In the genomic region with DNA sequence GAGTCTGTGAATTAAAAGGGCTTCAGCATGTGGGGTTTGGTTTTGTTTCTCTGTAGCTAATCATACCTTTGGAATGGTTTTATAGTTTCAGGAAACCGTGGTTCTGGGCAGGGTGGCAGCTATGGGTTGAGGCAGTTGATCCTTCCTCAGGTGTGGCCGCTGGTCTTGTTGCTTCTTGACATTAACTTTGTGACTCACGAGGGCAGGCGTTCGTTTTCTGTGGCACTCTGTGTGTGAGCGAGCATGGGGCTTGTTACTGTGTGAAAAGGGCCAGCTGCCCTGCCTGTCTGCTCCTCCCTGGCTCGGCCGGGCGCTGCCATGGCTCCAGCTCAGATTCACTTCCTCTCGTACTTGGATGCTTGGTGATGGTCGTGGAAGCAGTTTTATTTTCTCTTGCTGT, we compare ENCODE assay signal across 10 cellular contexts. TPM values are rescaled to one million over a fixed set of nuclear protein-coding genes. Genes with fewer than 3 reads are reported as not detected.
DNase-seq lines count a peak whose midpoint lies in the region; ATAC-seq, FAIRE-seq and TF ChIP-seq lines count a peak whose summit lies in the region.
"Had no signal": no experiment of that assay in that cellular context is flagged by ENCODE, and none has a peak within 500 bp of the region (broad histone marks: within the 10 kb centered on the region; RNA-seq: fewer than 3 reads in every experiment).

No MANE protein-coding gene starts in this region.

- H3K4me2 ChIP-seq in HepG2 (ENCODE audit: low read depth, low read length) = no peak overlapping the region

- no peaks in the 10 kb centered on the region for H3K9me3 ChIP-seq in breast epithelium
- no peaks in the 10 kb centered on the region for H3K9me3 ChIP-seq in adipocyte (ENCODE audit: control insufficient read depth, low read length)
- no peaks in the 10 kb centered on the region for H3K9me3 ChIP-seq in HepG2 (ENCODE audit: low read length)

- H3K4me3 Mint-ChIP-seq in MCF 10A (ENCODE audit: unreplicated experiment) = peak overlapping the region; percentile 28

- in situ Hi-C loops in HepG2 (cut with HindIII; ENCODE audit: extremely low pct_ligation_motif_present, low pct_unique_long_range_greater_than_20kb) = no loop called here

- BruUV-seq in MCF 10A (replicated peaks; lab: Mats Ljungman, UMichigan) (no TSS peak), HepG2 (replicated peaks; lab: Mats Ljungman, UMichigan) (no TSS peak)

- H3K27ac ChIP-seq in breast epithelium = no peak overlapping the region
- H3K27ac ChIP-seq in HepG2 (ENCODE audit: extremely low read length, insufficient read depth, low read length) = no peak overlapping the region

- intact Hi-C loops in MCF 10A (cut with micrococcal nuclease) (no loop called here), breast epithelium (cut with DNase I; ENCODE audit: low total_unique reads) (loop anchor here (1.0 kb wide), 1 partner anchor 22 kb away; no protein-coding TSS in a partner anchor), HepG2 (cut with micrococcal nuclease; ENCODE audit: unreplicated experiment) (no loop called here)

- H3K4me1 Mint-ChIP-seq in MCF 10A (ENCODE audit: insufficient read depth, unreplicated experiment) = peaks cover 28% of the 10 kb centered on the region

- CTCF ChIA-PET in MCF 10A (lab: Yijun Ruan, JAX) (interaction anchor here (0.6 to 2.3 kb wide), 7 partner anchors 15 to 204 kb away, joined by 3 to 9 read pairs (median 3); no protein-coding TSS in a partner anchor), HepG2 (lab: Yijun Ruan, JAX; ENCODE audit: low intra/inter-chr PET ratio, low total read pairs) (interaction anchor here (1.0 kb wide), 1 partner anchor 62 kb away, joined by 4 read pairs; no protein-coding TSS in a partner anchor)

- no peaks in the 10 kb centered on the region for H3K27me3 ChIP-seq in breast epithelium
- no peaks in the 10 kb centered on the region for H3K27me3 ChIP-seq in adipocyte (replicated peaks; ENCODE audit: control insufficient read depth, insufficient read depth, low read length)
- no peaks in the 10 kb centered on the region for H3K27me3 ChIP-seq in HepG2 (ENCODE audit: control insufficient read depth in 1 of 2, insufficient read depth in 2 of 2, low read length in 2 of 2)

- no peak overlapping the region for H3K4me3 ChIP-seq in breast epithelium
- H3K4me3 ChIP-seq in adipocyte (ENCODE audit: low read length) = no peak overlapping the region
- no peak overlapping the region for H3K4me3 ChIP-seq in HepG2 (replicated peaks in 1 of 3; ENCODE audit: insufficient read depth in 1 of 3, low read depth in 2 of 3, low read length in 3 of 3)

- no peak for ATAC-seq in HepG2

- DNase-seq in MCF 10A (ENCODE audit: unreplicated experiment) = peak; percentile 56
- no peak for DNase-seq in breast epithelium (ENCODE audit: low spot score in 2 of 2)
- DNase-seq in adipocyte (ENCODE audit: low read depth) = no peak
- DNase-seq in HepG2 (ENCODE audit: low spot score) = no peak
- peak; percentile 80 for DNase-seq in ureter (ENCODE audit: low spot score)
- no peak for DNase-seq in NCI-H128 (lab: John Stamatoyannopoulos, UW; ENCODE audit: unreplicated experiment)
- DNase-seq in islet precursor cell = no peak
- no peak for DNase-seq in activated CD4-positive, alpha-beta T cell treated with anti-CD3 and anti-CD28 coated beads for 1 hour
- DNase-seq: NCI-H1417 treated with DMSO at 0.1 percent for 48 hours had no signal

- 96% methylated on average over 11 of the region's 11 CpGs for WGBS in HepG2 (ENCODE audit: low lambda C conversion rate)

- H3K9ac ChIP-seq in adipocyte (ENCODE audit: low read length) (peak overlapping the region; percentile 42), HepG2 (ENCODE audit: insufficient read depth, low read depth, low read length) (no peak overlapping the region)

- TF ChIP-seq POLR2A in breast epithelium (IDR thresholded peaks at IDR 0.05) = no peak
- TF ChIP-seq POLR2A in HepG2 (IDR thresholded peaks at IDR 0.05; ENCODE audit: insufficient read depth in 1 of 2, low read depth in 2 of 2, low read length in 2 of 2) = no peak

- no peak overlapping the region for H2AFZ ChIP-seq in HepG2 (ENCODE audit: low read length)

- POLR2A ChIA-PET in MCF 10A (lab: Yijun Ruan, JAX) = interaction anchor here (0.6 to 3.1 kb wide), 13 partner anchors 9 to 315 kb away, joined by 3 to 22 read pairs (median 5); partner anchors contain the start of genes TPD52L2 and UCKL1
- POLR2A ChIA-PET in HepG2 (lab: Yijun Ruan, JAX) = no interaction called here

- no peak for FAIRE-seq in HepG2 (lab: Jason Lieb, UNC)

- H3K36me3 ChIP-seq in breast epithelium = no peaks in the 10 kb centered on the region
- H3K36me3 ChIP-seq in adipocyte (ENCODE audit: control insufficient read depth, insufficient read depth, low read length, severe bottlenecking) = no peaks in the 10 kb centered on the region
- peaks cover 3 to 9% of the 10 kb centered on the region in 2 experiments; a peak in 3 of 5 replicates for H3K36me3 ChIP-seq in HepG2 (replicated peaks in 1 of 2; ENCODE audit: control insufficient read depth in 1 of 2, insufficient read depth in 2 of 2, low read length in 2 of 2)

- H3K4me1 ChIP-seq in breast epithelium (no peaks in the 10 kb centered on the region), adipocyte (ENCODE audit: control insufficient read depth, insufficient read depth, low read length) (peaks cover 16% of the 10 kb centered on the region), HepG2 (ENCODE audit: insufficient read depth, low read length) (peaks cover 40% of the 10 kb centered on the region)

- peaks cover 87% of the 10 kb centered on the region for H3K79me2 ChIP-seq in HepG2 (ENCODE audit: insufficient read depth, low read length)

- TF ChIP-seq CTCF in MCF 10A (IDR thresholded peaks at IDR 0.05; ENCODE audit: unreplicated experiment) (no peak), breast epithelium (IDR thresholded peaks at IDR 0.05) (no peak), HepG2 (CRISPR knock-in tag; IDR thresholded peaks at IDR 0.05) (no peak)

- no peaks in the 10 kb centered on the region for H3K9me3 Mint-ChIP-seq in MCF 10A (ENCODE audit: unreplicated experiment)

- peak overlapping the region; percentile 78 for H3K27ac Mint-ChIP-seq in MCF 10A (ENCODE audit: low read depth, unreplicated experiment)

- H4K20me1 ChIP-seq in HepG2 (ENCODE audit: insufficient read depth, low read length) = peaks cover 42% of the 10 kb centered on the region

- TF ChIP-seq EP300 in HepG2 (IDR thresholded peaks at IDR 0.05; ENCODE audit: low read depth in 2 of 2, low read length in 2 of 2) (no peak), HepG2 (CRISPR knock-in tag; IDR thresholded peaks at IDR 0.05; ENCODE audit: borderline replicate concordance) (no peak)

- no peaks in the 10 kb centered on the region for H3K27me3 Mint-ChIP-seq in MCF 10A (ENCODE audit: insufficient read depth, unreplicated experiment)

- peaks cover 12% of the 10 kb centered on the region for H3K36me3 Mint-ChIP-seq in MCF 10A (ENCODE audit: insufficient read depth, unreplicated experiment)

- no peak for TF ChIP-seq RAD21 in HepG2 (CRISPR knock-in tag; IDR thresholded peaks at IDR 0.05)

RNA-seq across cellular contexts. Expression of gene DNAJC5, which starts 16.2 kb away (rescaled TPM):
- total RNA-seq in MCF 10A (2022) = 38.1 and 45.0 TPM in 2 replicates
- total RNA-seq in breast epithelium = 10 to 100 TPM; 31.1 to 37.9 (median 37.0) TPM
- total RNA-seq in HepG2 (2016; rRNA removed; fragmentation: Illumina TruSeq; extraction: Trizol) = 54.3 and 64.5 TPM in 2 replicates
- 11.9 and 12.0 TPM in 2 replicates for total RNA-seq in HepG2 (2016; cell fraction: cytosol; rRNA removed; fragmentation: Illumina TruSeq; extraction: Trizol; ENCODE audit: low read depth)
- 48.4 and 65.4 TPM in 2 replicates for total RNA-seq in HepG2 (2016; cell fraction: insoluble cytoplasmic fraction; rRNA removed; fragmentation: Illumina TruSeq; extraction: Trizol)
- 20.9 and 21.3 TPM in 2 replicates for total RNA-seq in HepG2 (2016; cell fraction: membrane; rRNA removed; fragmentation: Illumina TruSeq; extraction: Trizol)
- total RNA-seq in HepG2 (2016; cell fraction: nucleus; rRNA removed; fragmentation: Illumina TruSeq; extraction: Trizol) = 36.9 and 44.3 TPM in 2 replicates
- 42.8 and 51.8 TPM in 2 replicates for polyA plus RNA-seq in HepG2 (2011; rRNA removed)
- polyA plus RNA-seq in HepG2 (2011; cell fraction: cytosol; rRNA removed) = 50.7 and 53.5 TPM in 2 replicates
- polyA plus RNA-seq in HepG2 (2011; cell fraction: nucleus; rRNA removed) = 53.1 and 56.7 TPM in 2 replicates
- 35.9 and 42.1 TPM in 2 replicates for polyA plus RNA-seq in HepG2 (2012)
- 6.9 and 7.7 TPM in 2 replicates for polyA plus RNA-seq in HepG2 (2016; cell fraction: cytosol; fragmentation: Illumina TruSeq; extraction: Trizol; ENCODE audit: low read depth)
- 37.7 and 43.6 TPM in 2 replicates for polyA plus RNA-seq in HepG2 (2016; cell fraction: insoluble cytoplasmic fraction; fragmentation: Illumina TruSeq; extraction: Trizol; ENCODE audit: low read depth)
- polyA plus RNA-seq in HepG2 (2016; cell fraction: membrane; fragmentation: Illumina TruSeq; extraction: Trizol; ENCODE audit: low read depth) = 11.5 and 11.7 TPM in 2 replicates
- 52.1 and 53.7 TPM in 2 replicates for polyA plus RNA-seq in HepG2 (2016; cell fraction: nucleus; fragmentation: Illumina TruSeq; extraction: Trizol; ENCODE audit: insufficient read depth, low read depth)
- polyA minus RNA-seq in HepG2 (2011; rRNA and poly(A)+ RNA removed; ENCODE audit: low replicate concordance) = 45.9 and 137 TPM in 2 replicates
- polyA minus RNA-seq in HepG2 (2011; cell fraction: cytosol; rRNA and poly(A)+ RNA removed) = 49.8 and 50.2 TPM in 2 replicates
- polyA minus RNA-seq in HepG2 (2011; cell fraction: nucleus; rRNA and poly(A)+ RNA removed) = 27.8 and 28.3 TPM in 2 replicates
- 52.4 TPM for total RNA-seq in ureter

RNA-seq across cellular contexts. Expression of gene UCKL1, which starts 45.0 kb away (rescaled TPM):
- total RNA-seq in MCF 10A (2022) (38.6 and 43.7 TPM in 2 replicates), breast epithelium (10 to 100 TPM; 24.2 to 44.9 (median 36.3) TPM), HepG2 (2016; rRNA removed; fragmentation: Illumina TruSeq; extraction: Trizol) (48.0 and 50.2 TPM in 2 replicates), ureter (47.6 TPM)
- 15.0 and 16.7 TPM in 2 replicates for total RNA-seq in HepG2 (2016; cell fraction: cytosol; rRNA removed; fragmentation: Illumina TruSeq; extraction: Trizol; ENCODE audit: low read depth)
- total RNA-seq in HepG2 (2016; cell fraction: insoluble cytoplasmic fraction; rRNA removed; fragmentation: Illumina TruSeq; extraction: Trizol) = 43.5 and 50.1 TPM in 2 replicates
- 24.1 and 25.5 TPM in 2 replicates for total RNA-seq in HepG2 (2016; cell fraction: membrane; rRNA removed; fragmentation: Illumina TruSeq; extraction: Trizol)
- total RNA-seq in HepG2 (2016; cell fraction: nucleus; rRNA removed; fragmentation: Illumina TruSeq; extraction: Trizol) = 48.6 and 53.0 TPM in 2 replicates
- polyA plus RNA-seq in HepG2 (2011; rRNA removed) = 126 and 168 TPM in 2 replicates
- 98.0 and 129 TPM in 2 replicates for polyA plus RNA-seq in HepG2 (2011; cell fraction: cytosol; rRNA removed)
- 680 and 852 TPM in 2 replicates for polyA plus RNA-seq in HepG2 (2011; cell fraction: nucleus; rRNA removed)
- polyA plus RNA-seq in HepG2 (2012) = 77.7 and 89.9 TPM in 2 replicates
- polyA plus RNA-seq in HepG2 (2016; cell fraction: cytosol; fragmentation: Illumina TruSeq; extraction: Trizol; ENCODE audit: low read depth) = 10.6 and 11.6 TPM in 2 replicates
- polyA plus RNA-seq in HepG2 (2016; cell fraction: insoluble cytoplasmic fraction; fragmentation: Illumina TruSeq; extraction: Trizol; ENCODE audit: low read depth) = 45.9 and 52.5 TPM in 2 replicates
- 15.4 and 15.7 TPM in 2 replicates for polyA plus RNA-seq in HepG2 (2016; cell fraction: membrane; fragmentation: Illumina TruSeq; extraction: Trizol; ENCODE audit: low read depth)
- polyA plus RNA-seq in HepG2 (2016; cell fraction: nucleus; fragmentation: Illumina TruSeq; extraction: Trizol; ENCODE audit: insufficient read depth, low read depth) = 207 and 220 TPM in 2 replicates
- polyA minus RNA-seq in HepG2 (2011; rRNA and poly(A)+ RNA removed; ENCODE audit: low replicate concordance) = 43.6 and 139 TPM in 2 replicates
- 37.0 and 42.5 TPM in 2 replicates for polyA minus RNA-seq in HepG2 (2011; cell fraction: cytosol; rRNA and poly(A)+ RNA removed)
- 80.1 and 85.5 TPM in 2 replicates for polyA minus RNA-seq in HepG2 (2011; cell fraction: nucleus; rRNA and poly(A)+ RNA removed)

RNA-seq across cellular contexts. Expression of gene TPD52L2, which starts 46.1 kb away (rescaled TPM):
- total RNA-seq in MCF 10A (2022) (174 and 175 TPM in 2 replicates), breast epithelium (100 to 1,000 TPM in 1 of 3 donors, 10 to 100 TPM in 2; 75.1 to 146 (median 84.2) TPM), HepG2 (2016; rRNA removed; fragmentation: Illumina TruSeq; extraction: Trizol) (156 and 187 TPM in 2 replicates), ureter (85.4 TPM)
- total RNA-seq in HepG2 (2016; cell fraction: cytosol; rRNA removed; fragmentation: Illumina TruSeq; extraction: Trizol; ENCODE audit: low read depth) = 17.3 and 18.9 TPM in 2 replicates
- 159 and 183 TPM in 2 replicates for total RNA-seq in HepG2 (2016; cell fraction: insoluble cytoplasmic fraction; rRNA removed; fragmentation: Illumina TruSeq; extraction: Trizol)
- total RNA-seq in HepG2 (2016; cell fraction: membrane; rRNA removed; fragmentation: Illumina TruSeq; extraction: Trizol) = 68.0 and 74.8 TPM in 2 replicates
- 80.6 and 85.7 TPM in 2 replicates for total RNA-seq in HepG2 (2016; cell fraction: nucleus; rRNA removed; fragmentation: Illumina TruSeq; extraction: Trizol)
- 184 and 198 TPM in 2 replicates for polyA plus RNA-seq in HepG2 (2011; rRNA removed)
- polyA plus RNA-seq in HepG2 (2011; cell fraction: cytosol; rRNA removed) = 197 and 204 TPM in 2 replicates
- 163 and 169 TPM in 2 replicates for polyA plus RNA-seq in HepG2 (2011; cell fraction: nucleus; rRNA removed)
- polyA plus RNA-seq in HepG2 (2012) = 96.3 and 115 TPM in 2 replicates
- 18.7 and 19.4 TPM in 2 replicates for polyA plus RNA-seq in HepG2 (2016; cell fraction: cytosol; fragmentation: Illumina TruSeq; extraction: Trizol; ENCODE audit: low read depth)
- 188 and 207 TPM in 2 replicates for polyA plus RNA-seq in HepG2 (2016; cell fraction: insoluble cytoplasmic fraction; fragmentation: Illumina TruSeq; extraction: Trizol; ENCODE audit: low read depth)
- 59.6 and 59.7 TPM in 2 replicates for polyA plus RNA-seq in HepG2 (2016; cell fraction: membrane; fragmentation: Illumina TruSeq; extraction: Trizol; ENCODE audit: low read depth)
- polyA plus RNA-seq in HepG2 (2016; cell fraction: nucleus; fragmentation: Illumina TruSeq; extraction: Trizol; ENCODE audit: insufficient read depth, low read depth) = 162 and 173 TPM in 2 replicates
- 128 and 150 TPM in 2 replicates for polyA minus RNA-seq in HepG2 (2011; rRNA and poly(A)+ RNA removed; ENCODE audit: low replicate concordance)
- 114 and 118 TPM in 2 replicates for polyA minus RNA-seq in HepG2 (2011; cell fraction: cytosol; rRNA and poly(A)+ RNA removed)
- polyA minus RNA-seq in HepG2 (2011; cell fraction: nucleus; rRNA and poly(A)+ RNA removed) = 47.3 and 56.6 TPM in 2 replicates

RNA-seq across cellular contexts. Expression of gene ABHD16B, which starts 49.9 kb away (rescaled TPM):
- total RNA-seq in MCF 10A (2022) (not detected in 2 replicates), breast epithelium (not detected), HepG2 (2016; rRNA removed; fragmentation: Illumina TruSeq; extraction: Trizol) (not detected in 2 replicates), ureter (not detected)
- not detected in 2 replicates for total RNA-seq in HepG2 (2016; cell fraction: cytosol; rRNA removed; fragmentation: Illumina TruSeq; extraction: Trizol; ENCODE audit: low read depth)
- total RNA-seq in HepG2 (2016; cell fraction: insoluble cytoplasmic fraction; rRNA removed; fragmentation: Illumina TruSeq; extraction: Trizol) = not detected in 2 replicates
- not detected in 2 replicates for total RNA-seq in HepG2 (2016; cell fraction: membrane; rRNA removed; fragmentation: Illumina TruSeq; extraction: Trizol)
- not detected in 2 replicates for total RNA-seq in HepG2 (2016; cell fraction: nucleus; rRNA removed; fragmentation: Illumina TruSeq; extraction: Trizol)
- not detected in 2 replicates for polyA plus RNA-seq in HepG2 (2011; rRNA removed)
- not detected in 2 replicates for polyA plus RNA-seq in HepG2 (2011; cell fraction: cytosol; rRNA removed)
- not detected in 2 replicates for polyA plus RNA-seq in HepG2 (2011; cell fraction: nucleus; rRNA removed)
- polyA plus RNA-seq in HepG2 (2012) = not detected in 2 replicates
- polyA plus RNA-seq in HepG2 (2016; cell fraction: cytosol; fragmentation: Illumina TruSeq; extraction: Trizol; ENCODE audit: low read depth) = not detected in 2 replicates
- not detected in 2 replicates for polyA plus RNA-seq in HepG2 (2016; cell fraction: insoluble cytoplasmic fraction; fragmentation: Illumina TruSeq; extraction: Trizol; ENCODE audit: low read depth)
- polyA plus RNA-seq in HepG2 (2016; cell fraction: membrane; fragmentation: Illumina TruSeq; extraction: Trizol; ENCODE audit: low read depth) = not detected in 2 replicates
- not detected in 2 replicates for polyA plus RNA-seq in HepG2 (2016; cell fraction: nucleus; fragmentation: Illumina TruSeq; extraction: Trizol; ENCODE audit: insufficient read depth, low read depth)
- not detected in 2 replicates for polyA minus RNA-seq in HepG2 (2011; rRNA and poly(A)+ RNA removed; ENCODE audit: low replicate concordance)
- not detected in 2 replicates for polyA minus RNA-seq in HepG2 (2011; cell fraction: cytosol; rRNA and poly(A)+ RNA removed)
- not detected in 2 replicates for polyA minus RNA-seq in HepG2 (2011; cell fraction: nucleus; rRNA and poly(A)+ RNA removed)
- total RNA-seq: H4 had no signal

RNA-seq across cellular contexts. Expression of gene ZNF512B, which starts 58.6 kb away (rescaled TPM):
- 23.5 and 26.6 TPM in 2 replicates for total RNA-seq in MCF 10A (2022)
- total RNA-seq in breast epithelium = 10 to 100 TPM in 1 of 3 donors, 1 to 10 TPM in 2; 5.8 to 12.7 (median 9.2) TPM
- total RNA-seq in HepG2 (2016; rRNA removed; fragmentation: Illumina TruSeq; extraction: Trizol) = 22.0 and 30.6 TPM in 2 replicates
- 2.9 and 3.3 TPM in 2 replicates for total RNA-seq in HepG2 (2016; cell fraction: cytosol; rRNA removed; fragmentation: Illumina TruSeq; extraction: Trizol; ENCODE audit: low read depth)
- 19.4 and 31.9 TPM in 2 replicates for total RNA-seq in HepG2 (2016; cell fraction: insoluble cytoplasmic fraction; rRNA removed; fragmentation: Illumina TruSeq; extraction: Trizol)
- 12.6 and 13.7 TPM in 2 replicates for total RNA-seq in HepG2 (2016; cell fraction: membrane; rRNA removed; fragmentation: Illumina TruSeq; extraction: Trizol)
- 28.0 and 32.8 TPM in 2 replicates for total RNA-seq in HepG2 (2016; cell fraction: nucleus; rRNA removed; fragmentation: Illumina TruSeq; extraction: Trizol)
- 11.5 and 16.4 TPM in 2 replicates for polyA plus RNA-seq in HepG2 (2011; rRNA removed)
- polyA plus RNA-seq in HepG2 (2011; cell fraction: cytosol; rRNA removed) = 9.0 and 12.7 TPM in 2 replicates
- 106 and 141 TPM in 2 replicates for polyA plus RNA-seq in HepG2 (2011; cell fraction: nucleus; rRNA removed)
- polyA plus RNA-seq in HepG2 (2012) = 23.5 and 23.8 TPM in 2 replicates
- 2.1 and 2.2 TPM in 2 replicates for polyA plus RNA-seq in HepG2 (2016; cell fraction: cytosol; fragmentation: Illumina TruSeq; extraction: Trizol; ENCODE audit: low read depth)
- polyA plus RNA-seq in HepG2 (2016; cell fraction: insoluble cytoplasmic fraction; fragmentation: Illumina TruSeq; extraction: Trizol; ENCODE audit: low read depth) = 23.5 and 28.8 TPM in 2 replicates
- 8.1 and 9.6 TPM in 2 replicates for polyA plus RNA-seq in HepG2 (2016; cell fraction: membrane; fragmentation: Illumina TruSeq; extraction: Trizol; ENCODE audit: low read depth)
- 109 and 115 TPM in 2 replicates for polyA plus RNA-seq in HepG2 (2016; cell fraction: nucleus; fragmentation: Illumina TruSeq; extraction: Trizol; ENCODE audit: insufficient read depth, low read depth)
- 5.2 and 21.4 TPM in 2 replicates for polyA minus RNA-seq in HepG2 (2011; rRNA and poly(A)+ RNA removed; ENCODE audit: low replicate concordance)
- 14.0 and 14.8 TPM in 2 replicates for polyA minus RNA-seq in HepG2 (2011; cell fraction: cytosol; rRNA and poly(A)+ RNA removed)
- polyA minus RNA-seq in HepG2 (2011; cell fraction: nucleus; rRNA and poly(A)+ RNA removed) = 13.6 and 13.9 TPM in 2 replicates
- 31.2 TPM for total RNA-seq in ureter

Comparison
In these comparisons a context has a peak if more than half of its experiments do, and no peak if none do; other contexts are left out.
1. DNase-seq: peak in MCF 10A (single experiment) and ureter (single experiment); none in breast epithelium (0 of 2), adipocyte (single experiment), HepG2 (single experiment), NCI-H128 (single experiment), islet precursor cell (single experiment) and activated CD4-positive, alpha-beta T cell treated with anti-CD3 and anti-CD28 coated beads for 1 hour (single experiment).